Comparison of ENCODE assay signal across 15 cellular contexts in the genomic region with DNA sequence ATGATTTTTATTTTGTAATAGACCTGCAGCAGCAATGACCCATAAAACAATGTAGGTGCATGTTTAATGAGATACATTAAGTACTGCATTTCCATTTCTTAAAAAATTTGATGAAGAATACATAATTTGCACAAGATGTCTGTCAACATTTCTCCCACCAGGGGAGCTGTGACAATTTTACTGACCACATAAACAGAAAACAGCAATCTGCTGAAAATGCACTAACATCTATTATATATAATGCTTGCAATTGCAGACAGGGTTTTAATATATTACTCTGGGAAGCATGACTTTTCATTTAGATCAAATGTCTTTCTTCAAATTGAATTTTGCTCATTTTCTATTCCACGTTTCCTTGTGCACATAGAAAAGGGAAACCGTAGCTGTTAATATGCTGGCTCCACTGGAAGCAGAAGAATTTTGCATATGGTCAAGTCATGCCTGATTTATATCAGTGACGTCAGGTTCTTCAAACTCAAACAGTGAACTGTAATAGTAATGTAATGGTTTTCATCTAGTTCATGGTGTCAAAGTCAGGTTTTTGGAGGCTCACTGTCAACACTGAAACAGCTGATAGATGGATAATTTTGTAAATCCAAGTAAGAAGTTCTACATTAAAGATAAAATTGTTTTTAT.
DNase-seq lines count a peak whose midpoint lies in the region; ATAC-seq, FAIRE-seq and TF ChIP-seq lines count a peak whose summit lies in the region.
"Had no signal": no experiment of that assay in that cellular context is flagged by ENCODE, and none has a peak within 500 bp of the region (broad histone marks: within the 10 kb centered on the region; RNA-seq: fewer than 3 reads in every experiment).

No MANE protein-coding gene starts in this region.

- H3K27ac ChIP-seq in hepatocyte = no peak overlapping the region
- H3K27ac ChIP-seq: adrenal gland, epithelial cell of prostate, vagina had no signal

- H3K9me3 ChIP-seq in hepatocyte (ENCODE audit: low read depth) = no peaks in the 10 kb centered on the region
- H3K9me3 ChIP-seq: adrenal gland, vagina had no signal

- no peaks in the 10 kb centered on the region for H3K4me1 ChIP-seq in hepatocyte (ENCODE audit: insufficient read depth)
- H3K4me1 ChIP-seq: adrenal gland, vagina had no signal

- WGBS in hepatocyte (ENCODE audit: low lambda C conversion rate, missing lambda C conversion rate) = 66% methylated on average over 3 of the region's 3 CpGs

- no peak overlapping the region for H3K4me3 ChIP-seq in AG04449 (ENCODE audit: low read depth, low read length)
- no peak overlapping the region for H3K4me3 ChIP-seq in hepatocyte
- H3K4me3 ChIP-seq: adrenal gland, vagina had no signal

- no peaks in the 10 kb centered on the region for H3K79me2 ChIP-seq in hepatocyte

- peaks cover 6% of the 10 kb centered on the region for H3K27me3 ChIP-seq in hepatocyte
- H3K27me3 ChIP-seq: vagina had no signal

- FAIRE-seq in GM12891 (lab: Jason Lieb, UNC) = no peak

- no peaks in the 10 kb centered on the region for H3K36me3 ChIP-seq in hepatocyte (replicated peaks; ENCODE audit: insufficient read depth, low read depth)
- H3K36me3 ChIP-seq: adrenal gland, vagina had no signal

- TF ChIP-seq POLR2A in GM12891 (IDR thresholded peaks at IDR 0.05; ENCODE audit: low read depth, low read length) = no peak

- H4K20me1 ChIP-seq in hepatocyte (ENCODE audit: insufficient read depth, poor library complexity, severe bottlenecking) = no peaks in the 10 kb centered on the region

- POLR2A ChIA-PET in AG04449 (lab: Yijun Ruan, JAX) = no interaction called here
- POLR2A ChIA-PET in GM10248 (lab: Yijun Ruan, JAX) = no interaction called here

- no peak for ATAC-seq in HG02798 (IDR thresholded peaks at IDR 0.05; ENCODE audit: poor library complexity, unreplicated experiment)
- ATAC-seq: natural killer cell had no signal

- TF ChIP-seq CTCF in AG04449 (IDR thresholded peaks at IDR 0.05; ENCODE audit: insufficient read depth, low read length, missing control alignments) (peak; percentile 19), hepatocyte (IDR thresholded peaks at IDR 0.05; ENCODE audit: poor library complexity) (peak; percentile 41), GM10248 (IDR thresholded peaks at IDR 0.05; ENCODE audit: control extremely low read depth, extremely low read depth, low read depth, missing control alignments) (no peak)

- H3K4me2 ChIP-seq in hepatocyte = no peak overlapping the region

- no peak for DNase-seq in AG04449 (ENCODE audit: low read depth, low spot score)
- peak; percentile 16 for DNase-seq in HCEC 1CT
- peak; percentile 3 for DNase-seq in amniotic epithelial cell (ENCODE audit: low read depth)
- no peak for DNase-seq in hepatocyte (ENCODE audit: low spot score)
- no peak for DNase-seq in GM12891 (ENCODE audit: insufficient read length, low spot score)
- no peak for DNase-seq in GM10248 (ENCODE audit: extremely low spot score)
- no peak for DNase-seq in NCI-H345 (lab: John Stamatoyannopoulos, UW)
- DNase-seq: activated CD8-positive, alpha-beta memory T cell treated with anti-CD3 and anti-CD28 coated beads, Interleukin-2, amount 50 U/mL, for 4 hours; adrenal gland; CD4-positive, alpha-beta T cell; natural killer cell; NCI-H226 had no signal

- H3K9me2 ChIP-seq in hepatocyte (replicated peaks; ENCODE audit: insufficient read depth) = no peaks in the 10 kb centered on the region

- CTCF ChIA-PET in AG04449 (lab: Yijun Ruan, JAX) (interaction anchor here (1.0 to 2.7 kb wide), 13 partner anchors 9 to 500 kb away, joined by 3 to 19 read pairs (median 3); no protein-coding TSS in a partner anchor), GM10248 (lab: Yijun Ruan, JAX) (interaction anchor here (0.8 kb wide), 1 partner anchor 42 kb away, joined by 3 read pairs; no protein-coding TSS in a partner anchor)

- no peak overlapping the region for H2AFZ ChIP-seq in hepatocyte

TF ChIP-seq in GM12891, 5 proteins besides CTCF, POLR2A, EP300 and RAD21:
- TF ChIP-seq TAF1 (IDR thresholded peaks at IDR 0.05; ENCODE audit: low read depth, low read length) (no peak), POLR2AphosphoS5 (IDR thresholded peaks at IDR 0.05; ENCODE audit: low read depth, low read length) (no peak), PAX5 (IDR thresholded peaks at IDR 0.05; ENCODE audit: insufficient read depth, low read length, severe bottlenecking) (no peak), SPI1 (IDR thresholded peaks at IDR 0.05; ENCODE audit: low read depth, low read length) (no peak), POU2F2 (IDR thresholded peaks at IDR 0.05; ENCODE audit: low read depth, low read length) (no peak)

Comparison
In these comparisons a context has a peak if more than half of its experiments do, and no peak if none do; other contexts are left out.
1. DNase-seq: peak in HCEC 1CT (single experiment) and amniotic epithelial cell (single experiment); none in AG04449 (single experiment), hepatocyte (single experiment), GM12891 (single experiment), GM10248 (single experiment) and NCI-H345 (single experiment).